ENCODE assay signal across 21 cellular contexts in the genomic region with DNA sequence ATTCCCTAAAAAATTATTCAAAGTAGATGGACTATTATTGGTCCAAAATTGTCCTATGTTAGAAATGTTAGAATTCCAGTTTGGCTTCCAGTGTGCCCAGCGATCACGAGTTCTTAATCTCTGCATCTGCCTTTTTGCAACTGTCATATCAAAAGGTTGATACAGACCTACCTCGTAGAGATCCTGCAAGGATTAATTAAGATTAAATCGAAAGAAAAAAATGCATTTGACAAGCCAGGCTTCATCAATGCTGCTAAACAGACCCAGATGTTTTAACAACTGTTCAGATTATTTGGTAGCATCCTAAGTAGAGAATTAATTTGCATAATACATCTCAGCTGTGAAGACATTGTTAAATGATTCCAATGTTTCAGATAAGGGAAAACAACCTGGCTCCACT.
"Had no signal": no experiment of that assay in that cellular context is flagged by ENCODE, and none has a peak within 500 bp of the region (broad histone marks: within the 10 kb centered on the region; RNA-seq: fewer than 3 reads in every experiment).

No MANE protein-coding gene starts in this region.

- H2AFZ ChIP-seq: PC-9 had no signal

- H3K27ac ChIP-seq: ascending aorta had no signal

- DNase-seq: activated CD4-positive, alpha-beta T cell treated with anti-CD3 and anti-CD28 coated beads for 48 hours; activated CD4-positive, alpha-beta T cell treated with anti-CD3 and anti-CD28 coated beads, Interleukin-2, amount 50 U/mL, for 48 hours; activated CD4-positive, CD25-positive, alpha-beta regulatory T cell treated with anti-CD3 and anti-CD28 coated beads, Interleukin-2, amount 50 U/mL, for 72 hours; activated CD8-positive, alpha-beta memory T cell treated with anti-CD3 and anti-CD28 coated beads, Interleukin-2, amount 10 ng/mL, durations not matched to agents 7 days and 5 days; activated effector memory CD4-positive, alpha-beta T cell treated with Interleukin-2 at 50 U/mL for 16 hours; activated naive CD4-positive, alpha-beta T cell treated with Interleukin-2 at 50 U/mL for 16 hours; activated naive CD8-positive, alpha-beta T cell treated with anti-CD3 and anti-CD28 coated beads, Interleukin-2, amount 50 U/mL, for 24 hours; activated T-cell treated with anti-CD3 and anti-CD28 coated beads, Interleukin-2, amount 50 U/mL, for 24 hours; amniotic stem cell; body of pancreas; KG1; NCI-H1048; NCI-H146; NCI-H187 treated with DMSO at 0.1 percent for 48 hours; NCI-H2171 treated with DMSO at 0.1 percent for 48 hours; NCI-H69; PC-9; SIG-M5 had no signal

- H3K4me1 ChIP-seq: ascending aorta, body of pancreas had no signal

- H3K36me3 ChIP-seq: ascending aorta had no signal

- H3K9me3 ChIP-seq: ascending aorta, body of pancreas had no signal

- H3K27me3 ChIP-seq: ascending aorta, body of pancreas had no signal

- ATAC-seq: activated CD8-positive, alpha-beta memory T cell treated with anti-CD3 and anti-CD28 coated beads, Interleukin-2, amount 10 ng/mL, durations not matched to agents 7 days and 5 days; activated naive CD4-positive, alpha-beta T cell treated with anti-CD3 and anti-CD28 coated beads, Interleukin-2, amount 50 U/mL, for 72 hours; activated naive CD8-positive, alpha-beta T cell treated with anti-CD3 and anti-CD28 coated beads, Interleukin-2, amount 50 U/mL, for 24 hours; WTC11 had no signal

- H3K4me3 ChIP-seq: ascending aorta, body of pancreas, PC-9 had no signal
